In genomic region chr13:48304132-48304876, GRCh38 we compare ENCODE assay signal across 8 cellular contexts. TPM values are rescaled to one million over a fixed set of nuclear protein-coding genes. Genes with fewer than 3 reads are reported as not detected.
DNase-seq lines count a peak whose midpoint lies in the region; ATAC-seq and TF ChIP-seq lines count a peak whose summit lies in the region.

No MANE protein-coding gene starts in this region.

- 4% methylated on average over 25 of the region's 37 CpGs for WGBS in right lobe of liver (ENCODE audit: insufficient coverage, low coverage, low lambda C conversion rate, missing lambda C conversion rate)

- ATAC-seq in HG03521 (IDR thresholded peaks at IDR 0.05; ENCODE audit: unreplicated experiment) (peak; percentile 55), right lobe of liver (peak; percentile 27 to 39 (median 32))

- peaks cover 0 to 6% (median 3%) of the 10 kb centered on the region in 4 donors for H3K4me1 ChIP-seq in right lobe of liver

- H3K36me3 ChIP-seq in right lobe of liver, result peaks cover 0 to 9% (median 0%) of the 10 kb centered on the region in 4 donors

- H3K27me3 ChIP-seq in right lobe of liver, result no peaks in the 10 kb centered on the region

- H3K27ac ChIP-seq in right lobe of liver, result peak overlapping the region; percentile 97 to 99 (median 99)

- TF ChIP-seq POLR2A in right lobe of liver (IDR thresholded peaks at IDR 0.05), result no peak

- H3K9me3 ChIP-seq in right lobe of liver, result no peaks in the 10 kb centered on the region

- peak overlapping the region; percentile 85 to 96 (median 90) for H3K4me3 ChIP-seq in right lobe of liver

- DNase-seq in NCI-H526 (lab: John Stamatoyannopoulos, UW), result peak; percentile 7 to 61
- DNase-seq in NCI-H526 treated with DMSO at 0.1 percent for 48 hours (lab: John Stamatoyannopoulos, UW), result no peak
- peak; percentile 90 for DNase-seq in GM20000 (ENCODE audit: low spot score)
- peak; percentile 16 for DNase-seq in SKM-1 (lab: John Stamatoyannopoulos, UW; ENCODE audit: unreplicated experiment)
- DNase-seq in dermis blood vessel endothelial cell, result peak; percentile 68
- DNase-seq in right lobe of liver, result peak; percentile 32 to 55 (median 55)
- DNase-seq in superior temporal gyrus (ENCODE audit: extremely low spot score), result peak; percentile 66

- TF ChIP-seq CTCF in GM20000 (IDR thresholded peaks at IDR 0.05; ENCODE audit: extremely low read depth, missing control alignments) (no peak), right lobe of liver (IDR thresholded peaks at IDR 0.05) (no peak)

- intact Hi-C loops in right lobe of liver (cut with DNase I), result no loop called here

RNA-seq across cellular contexts. Expression of gene RB1, which starts 0.8 kb away (rescaled TPM):
- total RNA-seq in dermis blood vessel endothelial cell (41.7 and 61.2 TPM in 2 replicates), right lobe of liver (10 to 100 TPM in 5 of 6 experiments, 1 to 10 TPM in 1; 6.2 to 19.4 (median 12.3) TPM)
